Comparison of ENCODE assay signal across 17 cellular contexts in genomic region chr12:132349501-132350131, GRCh38. TPM values are rescaled to one million over a fixed set of nuclear protein-coding genes. Genes with fewer than 3 reads are reported as not detected.
DNase-seq lines count a peak whose midpoint lies in the region; ATAC-seq, FAIRE-seq and TF ChIP-seq lines count a peak whose summit lies in the region.
"Had no signal": no experiment of that assay in that cellular context is flagged by ENCODE, and none has a peak within 500 bp of the region (broad histone marks: within the 10 kb centered on the region; RNA-seq: fewer than 3 reads in every experiment).

No MANE protein-coding gene starts in this region.

- H3K27ac ChIP-seq in HepG2 (ENCODE audit: extremely low read length, insufficient read depth, low read length) = no peak overlapping the region
- no peak overlapping the region for H3K27ac ChIP-seq in right lobe of liver
- H3K27ac ChIP-seq in IMR-90 (ENCODE audit: insufficient read depth, low read length) = no peak overlapping the region
- H3K27ac ChIP-seq: 22Rv1; BLaER1 treated with 17β-estradiol and CSF1 and Interleukin-3, amounts not matched to agents 10 nM and 100 nM; GM23248; HL-60; KMS-11 had no signal

- no peaks in the 10 kb centered on the region for H3K36me3 ChIP-seq in HepG2 (replicated peaks in 1 of 2; ENCODE audit: control insufficient read depth in 1 of 2, insufficient read depth in 2 of 2, low read length in 2 of 2)
- H3K36me3 ChIP-seq in right lobe of liver = no peaks in the 10 kb centered on the region
- no peaks in the 10 kb centered on the region for H3K36me3 ChIP-seq in IMR-90 (ENCODE audit: control insufficient read depth, insufficient read depth, low read length)
- no peaks in the 10 kb centered on the region for H3K36me3 ChIP-seq in bronchial epithelial cell (ENCODE audit: control insufficient read depth, insufficient read depth, low read length)
- H3K36me3 ChIP-seq: BLaER1 treated with 17β-estradiol and CSF1 and Interleukin-3, amounts not matched to agents 10 nM and 100 nM had no signal

- POLR2A ChIA-PET in HepG2 (lab: Yijun Ruan, JAX) = no interaction called here
- POLR2A ChIA-PET in IMR-90 (lab: Charles Lee; ENCODE audit: unreplicated experiment) = no interaction called here
- POLR2A ChIA-PET in activated CD8-positive, alpha-beta T cell treated with anti-CD3 and anti-CD28 coated beads, Interleukin-2, amount 10 ng/mL, durations not matched to agents 7 days and 5 days (lab: Charles Lee) = no interaction called here

- intact Hi-C loops in HepG2 (cut with micrococcal nuclease; ENCODE audit: unreplicated experiment) (no loop called here), right lobe of liver (cut with DNase I) (no loop called here), IMR-90 (cut with micrococcal nuclease) (no loop called here), Right ventricle myocardium superior (cut with DNase I) (no loop called here)

- no peak overlapping the region for H4K8ac ChIP-seq in IMR-90 (ENCODE audit: low read depth in 2 of 2, low read length in 2 of 2)

- FAIRE-seq in HepG2 (lab: Jason Lieb, UNC) (peak; percentile 53), bronchial epithelial cell (lab: Jason Lieb, UNC) (peak; percentile 100), urothelium cell line (lab: Jason Lieb, UNC) (peak; percentile 100)

- TF ChIP-seq CTCF in HepG2 (CRISPR knock-in tag; IDR thresholded peaks at IDR 0.05) (no peak), right lobe of liver (IDR thresholded peaks at IDR 0.05) (no peak), IMR-90 (conservative IDR thresholded peaks at IDR 0.05; ENCODE audit: low read depth, low read length) (no peak), bronchial epithelial cell (IDR thresholded peaks at IDR 0.05; ENCODE audit: insufficient read depth, low read length, severe bottlenecking) (no peak)

- no peak overlapping the region for H2AK5ac ChIP-seq in IMR-90 (ENCODE audit: low read depth, low read length)

- H3K18ac ChIP-seq in IMR-90 (ENCODE audit: low read depth, low read length) = no peak overlapping the region

- DNase-seq in HepG2 (ENCODE audit: low spot score) (no peak), right lobe of liver (no peak), IMR-90 (no peak), bronchial epithelial cell (ENCODE audit: low read depth) (no peak), urothelium cell line (ENCODE audit: low spot score) (no peak), Right ventricle myocardium superior (no peak)
- DNase-seq in activated CD8-positive, alpha-beta T cell treated with anti-CD3 and anti-CD28 coated beads, Interleukin-2, amount 10 ng/mL, durations not matched to agents 7 days and 5 days = no peak
- no peak for DNase-seq in stimulated activated CD4-positive, alpha-beta T cell treated with anti-CD3 and anti-CD28 coated beads, Interleukin-2, amount 100 ng/mL, for 48 hours
- DNase-seq: CD4-positive, CD25-positive, alpha-beta regulatory T cell; DMS79; GM23248 had no signal

- H3K9me1 ChIP-seq in IMR-90 (ENCODE audit: insufficient read depth, low read length) = no peaks in the 10 kb centered on the region

- H3K27me3 ChIP-seq in HepG2 (ENCODE audit: control insufficient read depth in 1 of 2, insufficient read depth in 2 of 2, low read length in 2 of 2) (peaks cover 18 to 86% of the 10 kb centered on the region in 2 experiments), right lobe of liver (no peaks in the 10 kb centered on the region), IMR-90 (ENCODE audit: control insufficient read depth, insufficient read depth, low read length) (no peaks in the 10 kb centered on the region; the same call in 1 of the 2 replicates), bronchial epithelial cell (ENCODE audit: control insufficient read depth, insufficient read depth, low read length) (no peaks in the 10 kb centered on the region)

- H3K14ac ChIP-seq in IMR-90 (replicated peaks; ENCODE audit: low read depth, low read length) = no peak overlapping the region

- H3K4me1 Mint-ChIP-seq in activated CD8-positive, alpha-beta T cell treated with anti-CD3 and anti-CD28 coated beads, Interleukin-2, amount 10 ng/mL, durations not matched to agents 7 days and 5 days (ENCODE audit: low read depth) = no peaks in the 10 kb centered on the region
- H3K4me1 Mint-ChIP-seq: CD4-positive, CD25-positive, alpha-beta regulatory T cell; IgD-negative memory B cell had no signal

- in situ Hi-C loops in HepG2 (cut with HindIII; ENCODE audit: extremely low pct_ligation_motif_present, low pct_unique_long_range_greater_than_20kb) = no loop called here
- in situ Hi-C loops in IMR-90 (cut with MboI; ENCODE audit: low sequenced_read_pairs) = no loop called here

- no peak overlapping the region for H3K27ac Mint-ChIP-seq in activated CD8-positive, alpha-beta T cell treated with anti-CD3 and anti-CD28 coated beads, Interleukin-2, amount 10 ng/mL, durations not matched to agents 7 days and 5 days
- H3K27ac Mint-ChIP-seq: CD4-positive, CD25-positive, alpha-beta regulatory T cell; IgD-negative memory B cell had no signal

- H3K9me3 ChIP-seq in HepG2 (ENCODE audit: low read length) = no peaks in the 10 kb centered on the region
- no peaks in the 10 kb centered on the region for H3K9me3 ChIP-seq in right lobe of liver
- peaks cover 7% of the 10 kb centered on the region for H3K9me3 ChIP-seq in IMR-90 (ENCODE audit: control insufficient read depth, insufficient read depth, low read length)
- H3K9me3 ChIP-seq: BLaER1 treated with 17β-estradiol and CSF1 and Interleukin-3, amounts not matched to agents 10 nM and 100 nM had no signal

- 21% methylated on average over 1 of the region's 1 CpG for WGBS in HepG2 (ENCODE audit: low lambda C conversion rate)
- whole genome bisulfite sequencing in right lobe of liver (ENCODE audit: insufficient coverage, low coverage, low lambda C conversion rate, missing lambda C conversion rate) = 80% methylated on average over 1 of the region's 1 CpG
- WGBS in IMR-90 (ENCODE audit: extremely low coverage in 2 of 2, insufficient read length in 1 of 2), 2 experiments = 48% methylated on average over 1 of the region's 1 CpG; no CpG with 5 or more reads in 1 of the 2 experiments

- no peak overlapping the region for H2BK20ac ChIP-seq in IMR-90 (ENCODE audit: low read depth, low read length)

- CTCF ChIA-PET in HepG2 (lab: Yijun Ruan, JAX; ENCODE audit: low intra/inter-chr PET ratio, low total read pairs) (no interaction called here), IMR-90 (lab: Yijun Ruan, JAX) (no interaction called here)
- CTCF ChIA-PET in activated CD8-positive, alpha-beta T cell treated with anti-CD3 and anti-CD28 coated beads, Interleukin-2, amount 10 ng/mL, durations not matched to agents 7 days and 5 days (lab: Charles Lee) = no interaction called here

- H2BK5ac ChIP-seq in IMR-90 (ENCODE audit: low read depth, low read length, poor library complexity, severe bottlenecking) = peak overlapping the region; percentile 50

- H2AK9ac ChIP-seq in IMR-90 (replicated peaks; ENCODE audit: low read depth, low read length, poor library complexity) = no peak overlapping the region

- H3K4ac ChIP-seq in IMR-90 (ENCODE audit: low read depth, low read length) = no peak overlapping the region

- no peak overlapping the region for H3K4me3 ChIP-seq in HepG2 (replicated peaks in 1 of 3; ENCODE audit: insufficient read depth in 1 of 3, low read depth in 2 of 3, low read length in 3 of 3)
- no peak overlapping the region for H3K4me3 ChIP-seq in right lobe of liver
- no peak overlapping the region for H3K4me3 ChIP-seq in IMR-90 (ENCODE audit: insufficient read depth, low read depth, low read length)
- no peak overlapping the region for H3K4me3 ChIP-seq in bronchial epithelial cell (ENCODE audit: low read depth, low read length)
- H3K4me3 ChIP-seq: BLaER1 treated with 17β-estradiol and CSF1 and Interleukin-3, amounts not matched to agents 10 nM and 100 nM; GM23248 had no signal

- no peak overlapping the region for H2BK15ac ChIP-seq in IMR-90 (ENCODE audit: low read depth, low read length)

- no peaks in the 10 kb centered on the region for H3K79me2 ChIP-seq in HepG2 (ENCODE audit: insufficient read depth, low read length)

- H4K5ac ChIP-seq in IMR-90 (ENCODE audit: low read depth, low read length) = no peak overlapping the region

- BruUV-seq in HepG2 (replicated peaks; lab: Mats Ljungman, UMichigan) = no TSS peak
- no TSS peak for BruUV-seq in IMR-90 (replicated peaks; lab: Mats Ljungman, UMichigan)

- no peak for ATAC-seq in HepG2
- no peak for ATAC-seq in right lobe of liver
- no peak for ATAC-seq in IMR-90 (ENCODE audit: low read depth)
- ATAC-seq in Right ventricle myocardium superior (ENCODE audit: poor library complexity) = no peak
- no peak for ATAC-seq in activated CD8-positive, alpha-beta T cell treated with anti-CD3 and anti-CD28 coated beads, Interleukin-2, amount 10 ng/mL, durations not matched to agents 7 days and 5 days
- ATAC-seq: HCT116 had no signal

- TF ChIP-seq POLR2A in HepG2 (IDR thresholded peaks at IDR 0.05; ENCODE audit: insufficient read depth in 1 of 2, low read depth in 2 of 2, low read length in 2 of 2) (no peak), right lobe of liver (IDR thresholded peaks at IDR 0.05) (no peak), IMR-90 (IDR thresholded peaks at IDR 0.05; ENCODE audit: low read depth, low read length) (no peak)

- no peaks in the 10 kb centered on the region for H3K9me3 Mint-ChIP-seq in activated CD8-positive, alpha-beta T cell treated with anti-CD3 and anti-CD28 coated beads, Interleukin-2, amount 10 ng/mL, durations not matched to agents 7 days and 5 days (ENCODE audit: insufficient read depth)
- H3K9me3 Mint-ChIP-seq: IgD-negative memory B cell had no signal

- no peak overlapping the region for H3K23ac ChIP-seq in IMR-90 (ENCODE audit: low read depth, low read length)

- H3K79me1 ChIP-seq in IMR-90 (ENCODE audit: low read depth in 1 of 2, low read length in 2 of 2) = no peaks in the 10 kb centered on the region

- dilution Hi-C loops in IMR-90 (cut with HindIII; ENCODE audit: low sequenced_read_pairs, unreplicated experiment) = no loop called here

- H4K20me1 ChIP-seq in HepG2 (ENCODE audit: insufficient read depth, low read length) (no peaks in the 10 kb centered on the region), IMR-90 (ENCODE audit: insufficient read depth, low read length) (no peaks in the 10 kb centered on the region)

- H3K56ac ChIP-seq in IMR-90 (ENCODE audit: extremely low read depth, insufficient read depth, low read length) = no peak overlapping the region

- H4K91ac ChIP-seq in IMR-90 (ENCODE audit: insufficient read depth, low read depth, low read length) = no peak overlapping the region

- no peak for TF ChIP-seq RAD21 in HepG2 (CRISPR knock-in tag; IDR thresholded peaks at IDR 0.05)
- TF ChIP-seq RAD21 in IMR-90 (IDR thresholded peaks at IDR 0.05; ENCODE audit: low read length) = no peak

- H3K9ac ChIP-seq in HepG2 (ENCODE audit: insufficient read depth, low read depth, low read length) (no peak overlapping the region), IMR-90 (ENCODE audit: low read depth, low read length) (no peak overlapping the region)
- H3K9ac ChIP-seq: BLaER1 treated with 17β-estradiol and CSF1 and Interleukin-3, amounts not matched to agents 10 nM and 100 nM; GM23248; KMS-11 had no signal

- no peak overlapping the region for H3K4me3 Mint-ChIP-seq in activated CD8-positive, alpha-beta T cell treated with anti-CD3 and anti-CD28 coated beads, Interleukin-2, amount 10 ng/mL, durations not matched to agents 7 days and 5 days
- H3K4me3 Mint-ChIP-seq: CD4-positive, CD25-positive, alpha-beta regulatory T cell; IgD-negative memory B cell had no signal

- H3K27me3 Mint-ChIP-seq in activated CD8-positive, alpha-beta T cell treated with anti-CD3 and anti-CD28 coated beads, Interleukin-2, amount 10 ng/mL, durations not matched to agents 7 days and 5 days (ENCODE audit: low read depth) = no peaks in the 10 kb centered on the region
- H3K27me3 Mint-ChIP-seq: CD4-positive, CD25-positive, alpha-beta regulatory T cell had no signal

- no peak overlapping the region for H2BK120ac ChIP-seq in IMR-90 (ENCODE audit: low read depth, low read length)

- no peaks in the 10 kb centered on the region for H3K4me1 ChIP-seq in HepG2 (ENCODE audit: insufficient read depth, low read length)
- H3K4me1 ChIP-seq in right lobe of liver = no peaks in the 10 kb centered on the region
- H3K4me1 ChIP-seq in IMR-90 (ENCODE audit: control insufficient read depth, insufficient read depth, low read length) = no peaks in the 10 kb centered on the region

- H2AFZ ChIP-seq in HepG2 (ENCODE audit: low read length) = no peak overlapping the region
- no peak overlapping the region for H2AFZ ChIP-seq in IMR-90 (replicated peaks; ENCODE audit: low read length, poor library complexity)
- H2AFZ ChIP-seq: GM23248 had no signal

- H3K36me3 Mint-ChIP-seq in activated CD8-positive, alpha-beta T cell treated with anti-CD3 and anti-CD28 coated beads, Interleukin-2, amount 10 ng/mL, durations not matched to agents 7 days and 5 days (ENCODE audit: low read depth) = no peaks in the 10 kb centered on the region
- H3K36me3 Mint-ChIP-seq: CD4-positive, CD25-positive, alpha-beta regulatory T cell; IgD-negative memory B cell had no signal

- no peak overlapping the region for H3K4me2 ChIP-seq in HepG2 (ENCODE audit: low read depth, low read length)
- H3K4me2 ChIP-seq in IMR-90 (ENCODE audit: low read depth, low read length) = no peak overlapping the region
- H3K4me2 ChIP-seq: BLaER1 treated with 17β-estradiol and CSF1 and Interleukin-3, amounts not matched to agents 10 nM and 100 nM; KMS-11 had no signal

- TF ChIP-seq EP300 in HepG2 (IDR thresholded peaks at IDR 0.05; ENCODE audit: low read depth in 2 of 2, low read length in 2 of 2) (no peak), HepG2 (CRISPR knock-in tag; IDR thresholded peaks at IDR 0.05; ENCODE audit: borderline replicate concordance) (no peak)

RNA-seq across cellular contexts. Expression of gene GALNT9, which starts 20.2 kb away (rescaled TPM):
- total RNA-seq in HepG2 (2016; rRNA removed; fragmentation: Illumina TruSeq; extraction: Trizol) (0.04 TPM in 1 of 2 replicates, not detected in the other), right lobe of liver (not detected), IMR-90 (2012; rRNA removed) (under 0.01 TPM in 1 of 2 replicates, not detected in the other), bronchial epithelial cell (not detected in 2 replicates), Right ventricle myocardium superior (not detected)
- not detected in 2 replicates for total RNA-seq in HepG2 (2016; cell fraction: cytosol; rRNA removed; fragmentation: Illumina TruSeq; extraction: Trizol; ENCODE audit: low read depth)
- not detected in 2 replicates for total RNA-seq in HepG2 (2016; cell fraction: insoluble cytoplasmic fraction; rRNA removed; fragmentation: Illumina TruSeq; extraction: Trizol)
- 0.09 TPM in 1 of 2 replicates, not detected in the other for total RNA-seq in HepG2 (2016; cell fraction: membrane; rRNA removed; fragmentation: Illumina TruSeq; extraction: Trizol)
- not detected in 2 replicates for total RNA-seq in HepG2 (2016; cell fraction: nucleus; rRNA removed; fragmentation: Illumina TruSeq; extraction: Trizol)
- polyA plus RNA-seq in HepG2 (2011; rRNA removed) (not detected in 2 replicates), IMR-90 (2012; rRNA removed) (0.12 and 0.14 TPM in 2 replicates)
- not detected in 2 replicates for polyA plus RNA-seq in HepG2 (2011; cell fraction: cytosol; rRNA removed)
- polyA plus RNA-seq in HepG2 (2011; cell fraction: nucleus; rRNA removed) = not detected in 2 replicates
- not detected in 2 replicates for polyA plus RNA-seq in HepG2 (2012)
- polyA plus RNA-seq in HepG2 (2016; cell fraction: cytosol; fragmentation: Illumina TruSeq; extraction: Trizol; ENCODE audit: low read depth) = not detected in 2 replicates
- not detected in 2 replicates for polyA plus RNA-seq in HepG2 (2016; cell fraction: insoluble cytoplasmic fraction; fragmentation: Illumina TruSeq; extraction: Trizol; ENCODE audit: low read depth)
- not detected in 2 replicates for polyA plus RNA-seq in HepG2 (2016; cell fraction: membrane; fragmentation: Illumina TruSeq; extraction: Trizol; ENCODE audit: low read depth)
- polyA plus RNA-seq in HepG2 (2016; cell fraction: nucleus; fragmentation: Illumina TruSeq; extraction: Trizol; ENCODE audit: insufficient read depth, low read depth) = not detected in 2 replicates
- 10.1 TPM in 1 of 2 replicates, not detected in the other for polyA minus RNA-seq in HepG2 (2011; rRNA and poly(A)+ RNA removed; ENCODE audit: low replicate concordance)
- not detected in 2 replicates for polyA minus RNA-seq in HepG2 (2011; cell fraction: cytosol; rRNA and poly(A)+ RNA removed)
- not detected in 2 replicates for polyA minus RNA-seq in HepG2 (2011; cell fraction: nucleus; rRNA and poly(A)+ RNA removed)
- polyA plus RNA-seq in IMR-90 (2012; cell fraction: cytosol; rRNA removed) = 0.19 TPM in 1 of 2 replicates, not detected in the other
- polyA plus RNA-seq in IMR-90 (2012; cell fraction: nucleus; rRNA removed; ENCODE audit: low replicate concordance) = 0.33 and 0.50 TPM in 2 replicates
- total RNA-seq in activated CD8-positive, alpha-beta T cell treated with anti-CD3 and anti-CD28 coated beads, Interleukin-2, amount 10 ng/mL, durations not matched to agents 7 days and 5 days = not detected
